Comparison of ENCODE assay signal across 7 cellular contexts in the genomic region with DNA sequence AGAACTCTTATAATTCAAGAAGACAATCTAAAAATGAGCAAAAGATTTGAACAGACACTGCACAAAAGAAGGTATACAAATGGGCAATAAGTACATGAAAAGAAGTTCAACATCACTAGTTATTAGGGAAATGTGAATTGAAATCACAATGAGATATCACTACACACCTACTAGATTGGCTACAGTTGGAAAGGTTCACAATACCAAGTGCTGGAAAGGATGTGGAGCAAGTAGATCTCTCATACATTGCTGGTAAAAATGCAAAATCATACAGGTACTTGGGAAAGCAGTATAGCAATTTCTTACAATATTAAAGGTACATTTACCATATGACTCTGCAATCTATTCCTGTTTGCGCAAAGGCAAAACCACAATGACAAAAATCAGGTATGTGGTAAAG.
"Had no signal": no experiment of that assay in that cellular context is flagged by ENCODE, and none has a peak within 500 bp of the region (broad histone marks: within the 10 kb centered on the region; RNA-seq: fewer than 3 reads in every experiment).

No MANE protein-coding gene starts in this region.

- H3K27ac ChIP-seq: HL-60, KMS-11 had no signal

- H3K4me3 ChIP-seq: K562 had no signal

- DNase-seq: IMR-90, KBM-7, KG1 had no signal

- ATAC-seq: HepG2, K562 had no signal

- H3K9ac ChIP-seq: KMS-11 had no signal

- H3K4me2 ChIP-seq: KMS-11 had no signal
